In the genomic region with DNA sequence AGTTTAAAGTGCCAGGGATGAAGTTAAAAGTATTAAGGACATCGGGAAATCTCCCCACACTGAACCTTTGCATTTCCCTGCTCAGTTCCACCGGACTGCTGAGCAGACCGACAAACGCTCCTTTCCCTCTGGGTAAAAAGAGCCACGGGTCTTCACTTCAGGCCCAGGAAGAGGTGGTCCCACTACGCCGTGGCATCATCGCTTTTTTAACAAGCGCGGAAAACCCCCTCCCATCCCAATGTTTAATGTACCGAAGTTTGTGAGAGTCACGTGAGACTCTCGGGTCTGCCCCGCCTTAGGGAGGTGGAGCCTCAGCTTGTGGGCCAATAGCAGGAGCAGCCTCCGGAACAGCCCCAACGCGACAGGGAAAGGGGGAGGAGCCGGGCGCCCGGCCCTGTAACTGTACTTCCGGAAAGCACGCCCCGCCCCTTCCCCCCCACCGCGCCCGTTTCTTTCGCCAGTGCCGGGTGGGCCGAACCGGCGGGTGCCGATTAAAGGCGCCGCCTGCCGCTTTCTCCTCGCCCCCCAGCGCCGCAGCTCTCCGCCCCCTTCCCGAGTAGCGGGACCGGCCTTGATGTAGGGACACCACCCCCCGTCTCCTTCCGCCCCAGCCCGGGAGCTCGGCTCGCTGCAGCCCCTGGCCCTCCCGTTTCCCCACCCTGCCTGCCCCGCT, we compare ENCODE assay signal across 1 cellular context.
TF ChIP-seq lines count a peak whose summit lies in the region.

No MANE protein-coding gene starts in this region.

TF ChIP-seq in K562, 482 proteins besides CTCF, POLR2A, EP300 and RAD21 (continued from another document and continues in another):
- TF ChIP-seq NR0B1 (IDR thresholded peaks at IDR 0.05; ENCODE audit: partially characterized antibody) (no peak), KLF16 (IDR thresholded peaks at IDR 0.05) (peak; percentile 79), MGA (IDR thresholded peaks at IDR 0.05) (0 out of 2 replicates have a peak, but pooled peaks have one; percentile 3), HDAC6 (IDR thresholded peaks at IDR 0.05; ENCODE audit: low read depth, low read length) (no peak), ATF1 (CRISPR knock-in tag; IDR thresholded peaks at IDR 0.05) (no peak), ATF1 (tag; IDR thresholded peaks at IDR 0.05) (0 out of 2 replicates have a peak, but pooled peaks have one; percentile 11), FOXP1 (CRISPR knock-in tag; IDR thresholded peaks at IDR 0.05) (peak; percentile 51; the same call in 1 of the 2 replicates), GABPA (tag; conservative IDR thresholded peaks at IDR 0.05; ENCODE audit: low read depth) (peak; percentile 86), CCNT2 (IDR thresholded peaks at IDR 0.05; ENCODE audit: borderline replicate concordance, extremely low read depth, insufficient read length, low read depth, low read length) (peak; percentile 42), CXXC5 (CRISPR knock-in tag; IDR thresholded peaks at IDR 0.05) (peak; percentile 38), TSC22D4 (tag; IDR thresholded peaks at IDR 0.05) (no peak), NCOR1 (IDR thresholded peaks at IDR 0.05) (no peak), C11orf30 (IDR thresholded peaks at IDR 0.05; ENCODE audit: low read depth) (no peak), ZC3H11A (IDR thresholded peaks at IDR 0.05; ENCODE audit: low read depth, low read length) (no peak), ILF3 (IDR thresholded peaks at IDR 0.05; ENCODE audit: borderline replicate concordance) (no peak), BHLHE40 (IDR thresholded peaks at IDR 0.05; ENCODE audit: low read length) (peak; percentile 94), ZNF639 (CRISPR knock-in tag; conservative IDR thresholded peaks at IDR 0.05 in 1 of 2, IDR thresholded peaks at IDR 0.05 in 1 of 2) (peak in 1 of 2 experiments; percentile 78; a peak in 1 of 4 replicates), TOE1 (IDR thresholded peaks at IDR 0.05; ENCODE audit: borderline replicate concordance) (peak; percentile 98), TOE1 (CRISPR knock-in tag; IDR thresholded peaks at IDR 0.05; ENCODE audit: borderline replicate concordance, low read depth) (no peak), SRSF7 (optimal IDR thresholded peaks at IDR 0.05; ENCODE audit: low read depth, low read length) (no peak), NFYB (IDR thresholded peaks at IDR 0.05; ENCODE audit: extremely low read depth, insufficient read length) (peak; percentile 27), ZNF655 (CRISPR knock-in tag; IDR thresholded peaks at IDR 0.05) (no peak), ZNF232 (CRISPR knock-in tag; IDR thresholded peaks at IDR 0.05) (no peak), HCFC1 (IDR thresholded peaks at IDR 0.05; ENCODE audit: low read depth, low read length) (peak; percentile 10; the same call in 1 of the 2 replicates)
- TF ChIP-seq, protein P1, sequence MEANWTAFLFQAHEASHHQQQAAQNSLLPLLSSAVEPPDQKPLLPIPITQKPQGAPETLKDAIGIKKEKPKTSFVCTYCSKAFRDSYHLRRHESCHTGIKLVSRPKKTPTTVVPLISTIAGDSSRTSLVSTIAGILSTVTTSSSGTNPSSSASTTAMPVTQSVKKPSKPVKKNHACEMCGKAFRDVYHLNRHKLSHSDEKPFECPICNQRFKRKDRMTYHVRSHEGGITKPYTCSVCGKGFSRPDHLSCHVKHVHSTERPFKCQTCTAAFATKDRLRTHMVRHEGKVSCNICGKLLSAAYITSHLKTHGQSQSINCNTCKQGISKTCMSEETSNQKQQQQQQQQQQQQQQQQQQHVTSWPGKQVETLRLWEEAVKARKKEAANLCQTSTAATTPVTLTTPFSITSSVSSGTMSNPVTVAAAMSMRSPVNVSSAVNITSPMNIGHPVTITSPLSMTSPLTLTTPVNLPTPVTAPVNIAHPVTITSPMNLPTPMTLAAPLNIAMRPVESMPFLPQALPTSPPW (CRISPR knock-in tag; IDR thresholded peaks at IDR 0.05), result peak; percentile 84
- TF ChIP-seq, protein P2, sequence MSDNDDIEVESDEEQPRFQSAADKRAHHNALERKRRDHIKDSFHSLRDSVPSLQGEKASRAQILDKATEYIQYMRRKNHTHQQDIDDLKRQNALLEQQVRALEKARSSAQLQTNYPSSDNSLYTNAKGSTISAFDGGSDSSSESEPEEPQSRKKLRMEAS (CRISPR knock-in tag; IDR thresholded peaks at IDR 0.05), result 0 out of 2 replicates have a peak, but pooled peaks have one; percentile 28
- TF ChIP-seq, protein P3, sequence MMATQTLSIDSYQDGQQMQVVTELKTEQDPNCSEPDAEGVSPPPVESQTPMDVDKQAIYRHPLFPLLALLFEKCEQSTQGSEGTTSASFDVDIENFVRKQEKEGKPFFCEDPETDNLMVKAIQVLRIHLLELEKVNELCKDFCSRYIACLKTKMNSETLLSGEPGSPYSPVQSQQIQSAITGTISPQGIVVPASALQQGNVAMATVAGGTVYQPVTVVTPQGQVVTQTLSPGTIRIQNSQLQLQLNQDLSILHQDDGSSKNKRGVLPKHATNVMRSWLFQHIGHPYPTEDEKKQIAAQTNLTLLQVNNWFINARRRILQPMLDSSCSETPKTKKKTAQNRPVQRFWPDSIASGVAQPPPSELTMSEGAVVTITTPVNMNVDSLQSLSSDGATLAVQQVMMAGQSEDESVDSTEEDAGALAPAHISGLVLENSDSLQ (IDR thresholded peaks at IDR 0.05), result no peak
- TF ChIP-seq, protein P4, sequence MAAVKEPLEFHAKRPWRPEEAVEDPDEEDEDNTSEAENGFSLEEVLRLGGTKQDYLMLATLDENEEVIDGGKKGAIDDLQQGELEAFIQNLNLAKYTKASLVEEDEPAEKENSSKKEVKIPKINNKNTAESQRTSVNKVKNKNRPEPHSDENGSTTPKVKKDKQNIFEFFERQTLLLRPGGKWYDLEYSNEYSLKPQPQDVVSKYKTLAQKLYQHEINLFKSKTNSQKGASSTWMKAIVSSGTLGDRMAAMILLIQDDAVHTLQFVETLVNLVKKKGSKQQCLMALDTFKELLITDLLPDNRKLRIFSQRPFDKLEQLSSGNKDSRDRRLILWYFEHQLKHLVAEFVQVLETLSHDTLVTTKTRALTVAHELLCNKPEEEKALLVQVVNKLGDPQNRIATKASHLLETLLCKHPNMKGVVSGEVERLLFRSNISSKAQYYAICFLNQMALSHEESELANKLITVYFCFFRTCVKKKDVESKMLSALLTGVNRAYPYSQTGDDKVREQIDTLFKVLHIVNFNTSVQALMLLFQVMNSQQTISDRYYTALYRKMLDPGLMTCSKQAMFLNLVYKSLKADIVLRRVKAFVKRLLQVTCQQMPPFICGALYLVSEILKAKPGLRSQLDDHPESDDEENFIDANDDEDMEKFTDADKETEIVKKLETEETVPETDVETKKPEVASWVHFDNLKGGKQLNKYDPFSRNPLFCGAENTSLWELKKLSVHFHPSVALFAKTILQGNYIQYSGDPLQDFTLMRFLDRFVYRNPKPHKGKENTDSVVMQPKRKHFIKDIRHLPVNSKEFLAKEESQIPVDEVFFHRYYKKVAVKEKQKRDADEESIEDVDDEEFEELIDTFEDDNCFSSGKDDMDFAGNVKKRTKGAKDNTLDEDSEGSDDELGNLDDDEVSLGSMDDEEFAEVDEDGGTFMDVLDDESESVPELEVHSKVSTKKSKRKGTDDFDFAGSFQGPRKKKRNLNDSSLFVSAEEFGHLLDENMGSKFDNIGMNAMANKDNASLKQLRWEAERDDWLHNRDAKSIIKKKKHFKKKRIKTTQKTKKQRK (IDR thresholded peaks at IDR 0.05; ENCODE audit: borderline replicate concordance, low read depth, low read length), result no peak
- TF ChIP-seq, protein P5, sequence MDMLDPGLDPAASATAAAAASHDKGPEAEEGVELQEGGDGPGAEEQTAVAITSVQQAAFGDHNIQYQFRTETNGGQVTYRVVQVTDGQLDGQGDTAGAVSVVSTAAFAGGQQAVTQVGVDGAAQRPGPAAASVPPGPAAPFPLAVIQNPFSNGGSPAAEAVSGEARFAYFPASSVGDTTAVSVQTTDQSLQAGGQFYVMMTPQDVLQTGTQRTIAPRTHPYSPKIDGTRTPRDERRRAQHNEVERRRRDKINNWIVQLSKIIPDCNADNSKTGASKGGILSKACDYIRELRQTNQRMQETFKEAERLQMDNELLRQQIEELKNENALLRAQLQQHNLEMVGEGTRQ (CRISPR knock-in tag; IDR thresholded peaks at IDR 0.05), result peak; percentile 87
